ENCODE assay signal across 8 cellular contexts in the genomic region with DNA sequence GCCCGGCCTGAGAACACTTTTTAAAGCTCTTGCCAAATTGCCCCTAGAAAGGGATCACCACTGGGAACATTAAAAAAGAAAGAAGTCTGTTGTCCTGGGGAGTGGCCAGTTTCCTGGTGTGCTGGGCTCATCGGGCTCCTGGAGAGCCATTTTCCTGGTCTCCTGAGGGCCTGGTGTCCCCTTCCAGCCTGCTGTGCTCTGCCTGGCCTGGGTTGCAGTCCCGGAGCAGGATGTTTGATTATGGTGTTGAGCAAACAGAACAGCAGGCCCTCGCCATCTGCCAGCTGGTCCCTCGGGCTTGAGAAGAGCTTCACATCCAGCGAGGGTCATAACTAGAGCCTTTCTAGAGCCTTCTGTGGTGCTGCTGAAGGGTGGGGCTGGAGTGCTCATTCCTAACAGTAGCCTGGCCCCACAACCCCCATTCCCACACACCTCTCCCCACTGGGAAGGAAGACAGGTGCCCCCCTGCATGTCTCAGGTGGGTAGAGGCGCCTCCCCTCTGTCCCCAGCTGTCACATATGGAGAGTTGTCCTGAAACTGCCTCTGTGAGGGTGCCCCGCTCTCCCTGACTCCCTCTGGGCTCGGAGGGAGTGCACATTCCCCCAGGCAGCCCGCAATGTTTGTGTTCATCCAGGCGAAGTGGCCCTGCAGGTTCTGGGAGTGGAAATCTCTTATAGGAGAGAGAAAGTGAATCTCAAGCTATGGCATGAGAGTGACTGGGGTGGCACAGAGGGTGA.
A peak's percentile ranks its signal among the peaks of the same experiment; 100 is the strongest.
DNase-seq lines count a peak whose midpoint lies in the region; ATAC-seq and TF ChIP-seq lines count a peak whose summit lies in the region.
"Had no signal": no experiment of that assay in that cellular context is flagged by ENCODE, and none has a peak within 500 bp of the region (broad histone marks: within the 10 kb centered on the region; RNA-seq: fewer than 3 reads in every experiment).

No MANE protein-coding gene starts in this region.

- H3K36me3 ChIP-seq in esophagus (ENCODE audit: control insufficient read depth in 2 of 2, insufficient read depth in 2 of 2, low read length in 1 of 2) (no peaks in the 10 kb centered on the region), vagina (no peaks in the 10 kb centered on the region)

- H3K27me3 ChIP-seq in esophagus (ENCODE audit: control insufficient read depth in 1 of 2, insufficient read depth in 2 of 2, low read length in 2 of 2), result no peaks in the 10 kb centered on the region
- H3K27me3 ChIP-seq in vagina, result no peaks in the 10 kb centered on the region

- DNase-seq in HuH-7 (ENCODE audit: low spot score) (peak; percentile 92), NCI-H446 treated with DMSO at 0.1 percent for 48 hours (lab: John Stamatoyannopoulos, UW) (peak; percentile 71), COLO829 (ENCODE audit: low spot score) (no peak), vagina (ENCODE audit: extremely low spot score in 2 of 2) (no peak), foreskin melanocyte (no peak)

- ATAC-seq in stimulated activated memory B cell treated with anti-CD40 and anti-IgM and Interleukin-4, amounts not matched to agents 10 μg/mL and 1 μg/mL and 100 μg/mL, for 72 hours, result no peak

- TF ChIP-seq POLR2A in vagina (IDR thresholded peaks at IDR 0.05), result no peak

- no peaks in the 10 kb centered on the region for H3K9me3 Mint-ChIP-seq in stimulated activated memory B cell treated with anti-CD40 and anti-IgM and Interleukin-4, amounts not matched to agents 10 μg/mL and 1 μg/mL and 100 μg/mL, for 72 hours

- no peak for TF ChIP-seq CTCF in vagina (IDR thresholded peaks at IDR 0.05)

- peak overlapping the region; percentile 50 to 69 for H3K27ac ChIP-seq in esophagus (ENCODE audit: low read depth in 2 of 2, low read length in 1 of 2)
- H3K27ac ChIP-seq in vagina, result no peak overlapping the region

- H3K4me3 Mint-ChIP-seq in stimulated activated memory B cell treated with anti-CD40 and anti-IgM and Interleukin-4, amounts not matched to agents 10 μg/mL and 1 μg/mL and 100 μg/mL, for 72 hours, result no peak overlapping the region
- H3K4me3 Mint-ChIP-seq: activated naive CD8-positive, alpha-beta T cell had no signal

- H3K4me1 Mint-ChIP-seq in stimulated activated memory B cell treated with anti-CD40 and anti-IgM and Interleukin-4, amounts not matched to agents 10 μg/mL and 1 μg/mL and 100 μg/mL, for 72 hours, result peaks cover 47% of the 10 kb centered on the region

- 55 to 56% methylated on average over 11 of the region's 11 CpGs for WGBS in esophagus, 2 donors

- intact Hi-C loops in vagina (cut with DNase I), result no loop called here

- no peaks in the 10 kb centered on the region for H3K9me3 ChIP-seq in esophagus (ENCODE audit: control insufficient read depth in 2 of 2, insufficient read depth in 1 of 2, low read depth in 1 of 2, low read length in 1 of 2)
- no peaks in the 10 kb centered on the region for H3K9me3 ChIP-seq in vagina

- no peaks in the 10 kb centered on the region for H3K27me3 Mint-ChIP-seq in stimulated activated memory B cell treated with anti-CD40 and anti-IgM and Interleukin-4, amounts not matched to agents 10 μg/mL and 1 μg/mL and 100 μg/mL, for 72 hours
- H3K27me3 Mint-ChIP-seq: activated naive CD8-positive, alpha-beta T cell had no signal

- peaks cover 21% of the 10 kb centered on the region for H3K36me3 Mint-ChIP-seq in stimulated activated memory B cell treated with anti-CD40 and anti-IgM and Interleukin-4, amounts not matched to agents 10 μg/mL and 1 μg/mL and 100 μg/mL, for 72 hours
- H3K36me3 Mint-ChIP-seq: activated naive CD8-positive, alpha-beta T cell had no signal

- no peak overlapping the region for H3K4me3 ChIP-seq in esophagus (ENCODE audit: low read depth in 1 of 2, low read length in 2 of 2)
- no peak overlapping the region for H3K4me3 ChIP-seq in vagina

- H3K4me1 ChIP-seq in esophagus (ENCODE audit: control insufficient read depth in 2 of 2, insufficient read depth in 2 of 2, low read length in 1 of 2), result peaks cover 0 to 1% of the 10 kb centered on the region in 2 donors
- H3K4me1 ChIP-seq in vagina, result peaks cover 12% of the 10 kb centered on the region

- H3K27ac Mint-ChIP-seq in stimulated activated memory B cell treated with anti-CD40 and anti-IgM and Interleukin-4, amounts not matched to agents 10 μg/mL and 1 μg/mL and 100 μg/mL, for 72 hours, result peak overlapping the region; percentile 73
- H3K27ac Mint-ChIP-seq: activated naive CD8-positive, alpha-beta T cell had no signal

Comparison
In these comparisons a context has a peak if more than half of its experiments do, and no peak if none do; other contexts are left out.
1. DNase-seq: peak in HuH-7 (single experiment) and NCI-H446 treated with DMSO at 0.1 percent for 48 hours (single experiment); none in COLO829 (single experiment), vagina (0 of 2) and foreskin melanocyte (single experiment).